In genomic region chr20:45822863-45823262, GRCh38 we compare ENCODE assay signal across 11 cellular contexts. TPM values are rescaled to one million over a fixed set of nuclear protein-coding genes. Genes with fewer than 3 reads are reported as not detected.
DNase-seq lines count a peak whose midpoint lies in the region; ATAC-seq and TF ChIP-seq lines count a peak whose summit lies in the region.
"Had no signal": no experiment of that assay in that cellular context is flagged by ENCODE, and none has a peak within 500 bp of the region (broad histone marks: within the 10 kb centered on the region; RNA-seq: fewer than 3 reads in every experiment).

No MANE protein-coding gene starts in this region.

- peaks cover 10% of the 10 kb centered on the region for H3F3A ChIP-seq in SK-N-SH (replicated peaks; ENCODE audit: insufficient read depth)

- no peak overlapping the region for H3K9ac ChIP-seq in SK-N-SH

- H3K4me1 ChIP-seq in SK-N-SH (ENCODE audit: control insufficient read depth in 1 of 2, insufficient read depth in 2 of 2, low read depth in 1 of 2, low read length in 1 of 2) = peaks cover 0 to 8% of the 10 kb centered on the region in 2 experiments; a peak in 2 of 4 replicates
- peaks cover 31% of the 10 kb centered on the region for H3K4me1 ChIP-seq in left ventricle myocardium inferior
- peaks cover 17 to 48% (median 29%) of the 10 kb centered on the region in 4 donors for H3K4me1 ChIP-seq in stomach

- WGBS in SK-N-SH (ENCODE audit: low lambda C conversion rate) = 67% methylated on average over 11 of the region's 24 CpGs
- WGBS in stomach, 5 donors = 5 to 13% (median 6%) methylated on average over 6 to 24 of the region's 24 CpGs

- CTCF ChIA-PET in SK-N-SH (lab: Yijun Ruan, JAX) = interaction anchor here (0.9 kb wide), 1 partner anchor 68 kb away, joined by 3 read pairs; the partner anchor contains the start of genes CTSA and NEURL2

- H3K9me3 ChIP-seq in SK-N-SH = no peaks in the 10 kb centered on the region
- no peaks in the 10 kb centered on the region for H3K9me3 ChIP-seq in left ventricle myocardium inferior (replicated peaks)
- H3K9me3 ChIP-seq in stomach = no peaks in the 10 kb centered on the region
- H3K9me3 ChIP-seq: SJSA1 had no signal

- no peaks in the 10 kb centered on the region for H3K79me2 ChIP-seq in SK-N-SH (ENCODE audit: insufficient read depth)

- no peak overlapping the region for H3K4me2 ChIP-seq in SK-N-SH

- H4K20me1 ChIP-seq in SK-N-SH (ENCODE audit: insufficient read depth) = no peaks in the 10 kb centered on the region

- TF ChIP-seq CTCF in SK-N-SH (IDR thresholded peaks at IDR 0.05) (no peak), left ventricle myocardium inferior (IDR thresholded peaks at IDR 0.05; ENCODE audit: borderline replicate concordance) (no peak), stomach (IDR thresholded peaks at IDR 0.05) (no peak)

- H2AFZ ChIP-seq in SK-N-SH (ENCODE audit: low read depth) = no peak overlapping the region

- H3K27ac ChIP-seq in SK-N-SH (ENCODE audit: low read depth in 2 of 2, low read length in 1 of 2) (no peak overlapping the region), left ventricle myocardium inferior (replicated peaks) (no peak overlapping the region), stomach (no peak overlapping the region)
- H3K27ac ChIP-seq: SJSA1 had no signal

- TF ChIP-seq POLR2A in stomach (IDR thresholded peaks at IDR 0.05) = no peak

- no peak overlapping the region for H3K4me3 ChIP-seq in SK-N-SH (ENCODE audit: low read depth in 2 of 2, low read length in 1 of 2)
- H3K4me3 ChIP-seq in left ventricle myocardium inferior = peak overlapping the region; percentile 35
- peak overlapping the region in 2 of 4 donors; percentile 7 to 29 for H3K4me3 ChIP-seq in stomach
- H3K4me3 ChIP-seq: SJSA1 had no signal

- TF ChIP-seq RAD21 in SK-N-SH (IDR thresholded peaks at IDR 0.05; ENCODE audit: low read length) = no peak

- H3K36me3 ChIP-seq in SK-N-SH (replicated peaks in 1 of 2; ENCODE audit: control insufficient read depth in 1 of 2, insufficient read depth in 2 of 2, low read length in 1 of 2) = no peaks in the 10 kb centered on the region
- no peaks in the 10 kb centered on the region for H3K36me3 ChIP-seq in left ventricle myocardium inferior
- H3K36me3 ChIP-seq in stomach = no peaks in the 10 kb centered on the region
- H3K36me3 ChIP-seq: SJSA1 had no signal

- ATAC-seq in SK-N-SH treated with all-trans-retinoic acid at 6 μM for 48 hours = peak; percentile 75
- ATAC-seq in GM21526 (IDR thresholded peaks at IDR 0.05; ENCODE audit: low FRiP score, unreplicated experiment) = no peak
- no peak for ATAC-seq in HG03457 (IDR thresholded peaks at IDR 0.05; ENCODE audit: unreplicated experiment)
- ATAC-seq in HG03097 (IDR thresholded peaks at IDR 0.05; ENCODE audit: low FRiP score, unreplicated experiment) = no peak

- TF ChIP-seq EP300 in SK-N-SH (IDR thresholded peaks at IDR 0.05; ENCODE audit: borderline replicate concordance in 1 of 2, low read depth in 1 of 2, low read length in 1 of 2) (no peak), stomach (IDR thresholded peaks at IDR 0.05) (no peak)

- no peaks in the 10 kb centered on the region for H3K27me3 ChIP-seq in SK-N-SH (ENCODE audit: insufficient read depth)
- H3K27me3 ChIP-seq in left ventricle myocardium inferior (ENCODE audit: low read depth) = peaks cover 47% of the 10 kb centered on the region
- H3K27me3 ChIP-seq in stomach = peaks cover 0 to 37% (median 22%) of the 10 kb centered on the region in 3 donors

- no peaks in the 10 kb centered on the region for H3K9me2 ChIP-seq in SK-N-SH

- DNase-seq in SK-N-SH = no peak
- DNase-seq in NCI-H82 treated with DMSO at 0.1 percent for 48 hours (lab: John Stamatoyannopoulos, UW; ENCODE audit: unreplicated experiment) = peak; percentile 49
- no peak for DNase-seq in left ventricle myocardium inferior
- DNase-seq in stomach = peak; percentile 54
- DNase-seq: central memory CD4-positive, alpha-beta T cell; GOT3 had no signal

- POLR2A ChIA-PET in SK-N-SH (lab: Yijun Ruan, JAX) = no interaction called here

- intact Hi-C loops in left ventricle myocardium inferior (cut with micrococcal nuclease) (no loop called here), stomach (cut with DNase I; ENCODE audit: low total_unique reads) (no loop called here)

TF ChIP-seq in SK-N-SH treated with all-trans-retinoic acid at 6 μM for 48 hours, 23 proteins besides CTCF, POLR2A, EP300 and RAD21 (continues in another document):
- TF ChIP-seq, protein P1, sequence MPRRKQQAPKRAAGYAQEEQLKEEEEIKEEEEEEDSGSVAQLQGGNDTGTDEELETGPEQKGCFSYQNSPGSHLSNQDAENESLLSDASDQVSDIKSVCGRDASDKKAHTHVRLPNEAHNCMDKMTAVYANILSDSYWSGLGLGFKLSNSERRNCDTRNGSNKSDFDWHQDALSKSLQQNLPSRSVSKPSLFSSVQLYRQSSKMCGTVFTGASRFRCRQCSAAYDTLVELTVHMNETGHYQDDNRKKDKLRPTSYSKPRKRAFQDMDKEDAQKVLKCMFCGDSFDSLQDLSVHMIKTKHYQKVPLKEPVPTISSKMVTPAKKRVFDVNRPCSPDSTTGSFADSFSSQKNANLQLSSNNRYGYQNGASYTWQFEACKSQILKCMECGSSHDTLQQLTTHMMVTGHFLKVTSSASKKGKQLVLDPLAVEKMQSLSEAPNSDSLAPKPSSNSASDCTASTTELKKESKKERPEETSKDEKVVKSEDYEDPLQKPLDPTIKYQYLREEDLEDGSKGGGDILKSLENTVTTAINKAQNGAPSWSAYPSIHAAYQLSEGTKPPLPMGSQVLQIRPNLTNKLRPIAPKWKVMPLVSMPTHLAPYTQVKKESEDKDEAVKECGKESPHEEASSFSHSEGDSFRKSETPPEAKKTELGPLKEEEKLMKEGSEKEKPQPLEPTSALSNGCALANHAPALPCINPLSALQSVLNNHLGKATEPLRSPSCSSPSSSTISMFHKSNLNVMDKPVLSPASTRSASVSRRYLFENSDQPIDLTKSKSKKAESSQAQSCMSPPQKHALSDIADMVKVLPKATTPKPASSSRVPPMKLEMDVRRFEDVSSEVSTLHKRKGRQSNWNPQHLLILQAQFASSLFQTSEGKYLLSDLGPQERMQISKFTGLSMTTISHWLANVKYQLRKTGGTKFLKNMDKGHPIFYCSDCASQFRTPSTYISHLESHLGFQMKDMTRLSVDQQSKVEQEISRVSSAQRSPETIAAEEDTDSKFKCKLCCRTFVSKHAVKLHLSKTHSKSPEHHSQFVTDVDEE (CRISPR knock-in tag; IDR thresholded peaks at IDR 0.05) = no peak
- no peak for TF ChIP-seq RARB (CRISPR knock-in tag; IDR thresholded peaks at IDR 0.05)

TF ChIP-seq in SK-N-SH, 30 proteins besides CTCF, POLR2A, EP300 and RAD21:
- no peak for TF ChIP-seq USF1 (IDR thresholded peaks at IDR 0.05; ENCODE audit: borderline replicate concordance, low read depth)

RNA-seq across cellular contexts. Expression of gene TNNC2, which starts 4.2 kb away (rescaled TPM):
- polyA plus RNA-seq in SK-N-SH (2012; rRNA removed) = 0.57 and 1.1 TPM in 2 replicates
- 0.62 and 0.67 TPM in 2 replicates for polyA plus RNA-seq in SK-N-SH (2012; cell fraction: cytosol; rRNA removed)
- 4.0 and 4.1 TPM in 2 replicates for polyA plus RNA-seq in SK-N-SH (2012; cell fraction: nucleus; rRNA removed)
- 0.33 TPM for total RNA-seq in left ventricle myocardium inferior
- total RNA-seq in stomach = 1 to 10 TPM in 1 of 5 donors, not detected in 4; 4.9 TPM
- 10 to 100 TPM in 1 of 3 donors, 1 to 10 TPM in 1, not detected in 1; 3.0 to 12.4 TPM for polyA plus RNA-seq in stomach
- total RNA-seq: SJSA1 had no signal

RNA-seq across cellular contexts. Expression of gene UBE2C, which starts 10.4 kb away (rescaled TPM):
- polyA plus RNA-seq in SK-N-SH (2012; rRNA removed) = 82.8 and 115 TPM in 2 replicates
- 82.5 and 93.2 TPM in 2 replicates for polyA plus RNA-seq in SK-N-SH (2012; cell fraction: cytosol; rRNA removed)
- 40.8 and 50.3 TPM in 2 replicates for polyA plus RNA-seq in SK-N-SH (2012; cell fraction: nucleus; rRNA removed)
- 0.91 TPM for total RNA-seq in left ventricle myocardium inferior
- 10 to 100 TPM in 4 of 5 donors, not detected in 1; 10.5 to 37.5 (median 13.4) TPM for total RNA-seq in stomach
- polyA plus RNA-seq in stomach = 10 to 100 TPM; 13.1 to 72.2 (median 39.0) TPM

RNA-seq across cellular contexts. Expression of gene SNX21, which starts 10.7 kb away (rescaled TPM):
- polyA plus RNA-seq in SK-N-SH (2012; rRNA removed) = 20.6 and 22.1 TPM in 2 replicates
- 10.7 and 15.9 TPM in 2 replicates for polyA plus RNA-seq in SK-N-SH (2012; cell fraction: cytosol; rRNA removed)
- polyA plus RNA-seq in SK-N-SH (2012; cell fraction: nucleus; rRNA removed) = 40.5 and 107 TPM in 2 replicates
- total RNA-seq in left ventricle myocardium inferior = 24.7 TPM
- 100 to 1,000 TPM in 1 of 5 donors, 10 to 100 TPM in 4; 20.4 to 120 (median 48.3) TPM for total RNA-seq in stomach
- 10 to 100 TPM; 15.2 to 23.5 (median 16.7) TPM for polyA plus RNA-seq in stomach

RNA-seq across cellular contexts. Expression of gene DNTTIP1, which starts 31.1 kb away (rescaled TPM):
- 60.0 and 65.8 TPM in 2 replicates for polyA plus RNA-seq in SK-N-SH (2012; rRNA removed)
- 59.6 and 66.6 TPM in 2 replicates for polyA plus RNA-seq in SK-N-SH (2012; cell fraction: cytosol; rRNA removed)
- polyA plus RNA-seq in SK-N-SH (2012; cell fraction: nucleus; rRNA removed) = 48.3 and 55.4 TPM in 2 replicates
- total RNA-seq in left ventricle myocardium inferior = 22.2 TPM
- 10 to 100 TPM in 4 of 5 donors, 1 to 10 TPM in 1; 9.6 to 76.8 (median 34.1) TPM for total RNA-seq in stomach
- polyA plus RNA-seq in stomach = 10 to 100 TPM; 27.2 to 56.8 (median 43.0) TPM

RNA-seq across cellular contexts. Expression of gene WFDC3, which starts 31.2 kb away (rescaled TPM):
- polyA plus RNA-seq in SK-N-SH (2012; rRNA removed) = 0.76 and 0.97 TPM in 2 replicates
- 0.85 and 1.1 TPM in 2 replicates for polyA plus RNA-seq in SK-N-SH (2012; cell fraction: cytosol; rRNA removed)
- 1.1 TPM in 2 replicates for polyA plus RNA-seq in SK-N-SH (2012; cell fraction: nucleus; rRNA removed)
- total RNA-seq in left ventricle myocardium inferior = 0.55 TPM
- 1 to 10 TPM in 1 of 5 donors, not detected in 4; 2.8 TPM for total RNA-seq in stomach
- 10 to 100 TPM in 1 of 3 donors, 1 to 10 TPM in 2; 1.7 to 18.8 (median 9.2) TPM for polyA plus RNA-seq in stomach
- total RNA-seq: SJSA1 had no signal

Comparison
In these comparisons a context has a peak if more than half of its experiments do, and no peak if none do; other contexts are left out.
1. DNase-seq: peak in NCI-H82 treated with DMSO at 0.1 percent for 48 hours (single experiment) and stomach (single experiment); none in SK-N-SH (single experiment) and left ventricle myocardium inferior (single experiment).